29 cellular contexts compared by ENCODE assay signal in the genomic region with DNA sequence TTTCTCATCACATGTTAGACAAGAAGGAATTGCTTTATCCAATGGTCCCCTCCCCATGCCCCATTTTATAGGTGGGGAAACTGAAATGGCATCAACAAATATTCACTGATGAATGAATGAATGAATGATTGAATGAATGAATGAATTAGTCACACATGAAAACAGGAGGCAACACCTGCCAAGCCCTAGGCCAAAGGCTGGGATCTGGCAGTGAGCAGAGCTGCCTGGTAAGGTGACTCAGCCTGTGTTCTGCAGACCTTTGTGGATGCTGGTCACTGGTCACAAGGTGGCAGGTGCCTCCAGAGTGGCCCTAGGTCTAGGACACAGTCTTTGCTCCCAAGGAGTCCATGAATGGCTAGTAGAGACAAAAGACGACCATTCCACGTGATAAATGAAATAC.
"Had no signal": no experiment of that assay in that cellular context is flagged by ENCODE, and none has a peak within 500 bp of the region (broad histone marks: within the 10 kb centered on the region; RNA-seq: fewer than 3 reads in every experiment).

No MANE protein-coding gene starts in this region.

- H3K4me3 ChIP-seq: adrenal gland, body of pancreas, esophagus squamous epithelium, gastroesophageal sphincter had no signal

- H3K27ac ChIP-seq: adrenal gland, body of pancreas, esophagus squamous epithelium, gastroesophageal sphincter had no signal

- H3K9me3 ChIP-seq: adrenal gland, body of pancreas, esophagus squamous epithelium, gastroesophageal sphincter had no signal

- H3K36me3 ChIP-seq: adrenal gland, esophagus squamous epithelium, gastroesophageal sphincter had no signal

- H3K4me1 ChIP-seq: adrenal gland, body of pancreas, esophagus squamous epithelium, gastroesophageal sphincter had no signal

- DNase-seq: activated CD4-positive, alpha-beta memory T cell treated with anti-CD3 and anti-CD28 coated beads for 36 hours; activated CD4-positive, alpha-beta T cell treated with anti-CD3 and anti-CD28 coated beads for 36 hours; activated CD4-positive, alpha-beta T cell treated with anti-CD3 and anti-CD28 coated beads, Interleukin-2, amount 10 ng/mL, durations not matched to agents 24 days and 14 days; activated CD4-positive, CD25-positive, alpha-beta regulatory T cell; activated CD4-positive, CD25-positive, alpha-beta regulatory T cell treated with anti-CD3 and anti-CD28 coated beads, Interleukin-2, amount 50 U/mL, for 72 hours; activated CD8-positive, alpha-beta memory T cell treated with anti-CD3 and anti-CD28 coated beads, Interleukin-2, amount 10 ng/mL, durations not matched to agents 7 days and 5 days; activated CD8-positive, alpha-beta memory T cell treated with anti-CD3 and anti-CD28 coated beads, Interleukin-2, amount 50 U/mL, for 4 hours; activated CD8-positive, alpha-beta T cell treated with anti-CD3 and anti-CD28 coated beads, Interleukin-2, amount 10 ng/mL, durations not matched to agents 7 days and 5 days; activated effector memory CD4-positive, alpha-beta T cell treated with anti-CD3 and anti-CD28 coated beads, Interleukin-2, amount 50 U/mL, for 16 hours; activated naive CD4-positive, alpha-beta T cell treated with anti-CD3 and anti-CD28 coated beads for 36 hours; activated naive CD8-positive, alpha-beta T cell treated with anti-CD3 and anti-CD28 coated beads for 36 hours; activated naive CD8-positive, alpha-beta T cell treated with anti-CD3 and anti-CD28 coated beads, Interleukin-2, amount 50 U/mL, for 24 hours; activated T-cell treated with anti-CD3 and anti-CD28 coated beads, Interleukin-2, amount 50 U/mL, for 1 hour; activated T-cell treated with anti-CD3 and anti-CD28 coated beads, Interleukin-2, amount 50 U/mL, for 48 hours; adrenal gland; amygdala; aorta; body of pancreas; caudate nucleus; cortex of kidney; dermis blood vessel endothelial cell; effector CD4-positive, alpha-beta T cell; effector memory CD8-positive, alpha-beta T cell; erythroblast; esophagus squamous epithelium; foreskin melanocyte; T-helper 2 cell had no signal

- ATAC-seq: activated CD4-positive, alpha-beta T cell treated with anti-CD3 and anti-CD28 coated beads for 36 hours; activated CD8-positive, alpha-beta memory T cell treated with anti-CD3 and anti-CD28 coated beads, Interleukin-2, amount 10 ng/mL, durations not matched to agents 7 days and 5 days; activated CD8-positive, alpha-beta T cell treated with anti-CD3 and anti-CD28 coated beads, Interleukin-2, amount 10 ng/mL, durations not matched to agents 7 days and 5 days; activated naive CD8-positive, alpha-beta T cell treated with anti-CD3 and anti-CD28 coated beads, Interleukin-2, amount 50 U/mL, for 24 hours; body of pancreas; effector memory CD8-positive, alpha-beta T cell; gastroesophageal sphincter had no signal

- FAIRE-seq: colon had no signal
